ENCODE assay signal across 9 cellular contexts in genomic region chr16:58360041-58360634, GRCh38.
"Had no signal": no experiment of that assay in that cellular context is flagged by ENCODE, and none has a peak within 500 bp of the region (broad histone marks: within the 10 kb centered on the region; RNA-seq: fewer than 3 reads in every experiment).

No MANE protein-coding gene starts in this region.

- DNase-seq: H9, HCEC 1CT, IMR-90, Kasumi-1, KBM-7 had no signal

- ATAC-seq: GM23338 had no signal

- H3K4me2 ChIP-seq: GM23338 had no signal

- FAIRE-seq: H1, H54 had no signal

- H2AFZ ChIP-seq: GM23338 had no signal

- H3K27ac ChIP-seq: HL-60 had no signal

- H3K4me3 ChIP-seq: GM23338 had no signal
